10 cellular contexts compared by ENCODE assay signal in the genomic region with DNA sequence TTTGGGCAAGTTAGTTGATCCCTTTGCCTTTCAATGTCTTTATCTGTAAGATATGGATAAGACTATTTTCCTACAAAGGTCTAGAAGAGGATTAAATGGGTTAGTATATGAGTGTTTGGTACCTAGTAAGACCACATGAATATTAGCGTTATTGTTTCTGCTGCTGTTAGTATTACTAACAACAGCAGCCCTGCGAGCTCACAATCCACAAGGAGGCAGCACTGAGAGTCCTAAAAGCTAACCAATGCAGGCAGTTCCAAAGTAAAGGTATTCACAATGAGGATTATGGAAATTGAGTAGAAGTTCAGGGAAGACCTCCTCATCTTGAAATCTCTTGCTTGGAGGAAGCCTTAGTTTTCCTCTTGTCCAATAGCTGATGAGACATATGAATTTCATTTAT.
DNase-seq lines count a peak whose midpoint lies in the region; ATAC-seq and TF ChIP-seq lines count a peak whose summit lies in the region.
"Had no signal": no experiment of that assay in that cellular context is flagged by ENCODE, and none has a peak within 500 bp of the region (broad histone marks: within the 10 kb centered on the region; RNA-seq: fewer than 3 reads in every experiment).

No MANE protein-coding gene starts in this region.

- H3K27me3 Mint-ChIP-seq in glutamatergic neuron (ENCODE audit: unreplicated experiment), result no peaks in the 10 kb centered on the region
- H3K27me3 Mint-ChIP-seq: central memory CD8-positive, alpha-beta T cell had no signal

- no peak overlapping the region for H3K4me3 Mint-ChIP-seq in glutamatergic neuron (ENCODE audit: unreplicated experiment)
- H3K4me3 Mint-ChIP-seq: central memory CD8-positive, alpha-beta T cell had no signal

- ATAC-seq in GM18520 (IDR thresholded peaks at IDR 0.05; ENCODE audit: unreplicated experiment), result no peak
- ATAC-seq: mucosa of descending colon had no signal

- H3K27ac Mint-ChIP-seq in glutamatergic neuron (ENCODE audit: unreplicated experiment), result no peak overlapping the region

- DNase-seq in ACHN, result peak; percentile 45
- DNase-seq in GM13977 (ENCODE audit: low spot score), result no peak
- peak; percentile 67 for DNase-seq in NCI-H82 (lab: John Stamatoyannopoulos, UW)
- DNase-seq in glutamatergic neuron, result peak; percentile 33
- no peak for DNase-seq in NCI-H510A (lab: John Stamatoyannopoulos, UW)
- DNase-seq in UCSD-AML1 (lab: John Stamatoyannopoulos, UW; ENCODE audit: unreplicated experiment), result no peak
- no peak for DNase-seq in NCI-H187 (lab: John Stamatoyannopoulos, UW)

- H3K4me1 Mint-ChIP-seq in glutamatergic neuron (ENCODE audit: low read depth, unreplicated experiment), result no peaks in the 10 kb centered on the region
- H3K4me1 Mint-ChIP-seq: central memory CD8-positive, alpha-beta T cell had no signal

- no peaks in the 10 kb centered on the region for H3K36me3 Mint-ChIP-seq in glutamatergic neuron (ENCODE audit: unreplicated experiment)

- H3K9me3 Mint-ChIP-seq in glutamatergic neuron (ENCODE audit: unreplicated experiment), result no peaks in the 10 kb centered on the region

- in situ Hi-C loops in ACHN (cut with HindIII; ENCODE audit: low pct_ligation_motif_present, low pct_unique_long_range_greater_than_20kb, low sequenced_read_pairs) (no loop called here), GM13977 (cut with MboI; ENCODE audit: low pct_unique_long_range_greater_than_20kb, low sequenced_read_pairs, unreplicated experiment) (no loop called here)

- TF ChIP-seq CTCF in GM13977 (IDR thresholded peaks at IDR 0.05; ENCODE audit: extremely low read depth, insufficient read depth, missing control alignments), result peak; percentile 48
- TF ChIP-seq CTCF in glutamatergic neuron (IDR thresholded peaks at IDR 0.05; ENCODE audit: partially characterized antibody, unreplicated experiment), result peak; percentile 38

Comparison
In these comparisons a context has a peak if more than half of its experiments do, and no peak if none do; other contexts are left out.
1. DNase-seq: peak in ACHN (single experiment), NCI-H82 (single experiment) and glutamatergic neuron (single experiment); none in GM13977 (single experiment), NCI-H510A (single experiment), UCSD-AML1 (single experiment) and NCI-H187 (0 of 2).